1 cellular context compared by ENCODE assay signal in genomic region chrX:63434665-63435064, GRCh38.
TF ChIP-seq lines count a peak whose summit lies in the region.

No MANE protein-coding gene starts in this region.

TF ChIP-seq in K562, 482 proteins besides CTCF, POLR2A, EP300 and RAD21 (continued from another document):
- peak; percentile 80; the same call in 1 of the 2 replicates for TF ChIP-seq ZBTB9 (CRISPR knock-in tag; IDR thresholded peaks at IDR 0.05)
- no peak for TF ChIP-seq PHF8 (IDR thresholded peaks at IDR 0.05; ENCODE audit: borderline replicate concordance, low read length)
- TF ChIP-seq NCOR1 (IDR thresholded peaks at IDR 0.05), result peak; percentile 73
- TF ChIP-seq IRF2 (CRISPR knock-in tag; IDR thresholded peaks at IDR 0.05), result no peak
- no peak for TF ChIP-seq ZBTB7A (IDR thresholded peaks at IDR 0.05; ENCODE audit: borderline replicate concordance, control insufficient read depth, low read depth, low read length)
- TF ChIP-seq ZNF583 (CRISPR knock-in tag; IDR thresholded peaks at IDR 0.05), result peak; percentile 95
- TF ChIP-seq PRMT5 (CRISPR knock-in tag; IDR thresholded peaks at IDR 0.05), result no peak
- TF ChIP-seq CBFA2T3 (IDR thresholded peaks at IDR 0.05), result peak; percentile 84
- TF ChIP-seq CREB3L1 (IDR thresholded peaks at IDR 0.05; ENCODE audit: borderline replicate concordance, low read depth), result peak; percentile 24; the same call in 1 of the 2 replicates
- TF ChIP-seq ZNF175 (CRISPR knock-in tag; IDR thresholded peaks at IDR 0.05; ENCODE audit: low read depth), result peak; percentile 96
- no peak for TF ChIP-seq ZNF740 (CRISPR knock-in tag; IDR thresholded peaks at IDR 0.05)
- TF ChIP-seq ZNF740 (tag; IDR thresholded peaks at IDR 0.05), result peak in 1 of 2 experiments; percentile 79; a peak in 2 of 4 replicates
- peak; percentile 56 for TF ChIP-seq NUFIP1 (IDR thresholded peaks at IDR 0.05; ENCODE audit: partially characterized antibody)
- TF ChIP-seq C11orf30 (IDR thresholded peaks at IDR 0.05; ENCODE audit: low read depth), result no peak
- TF ChIP-seq ZNF584 (CRISPR knock-in tag; IDR thresholded peaks at IDR 0.05; ENCODE audit: low read depth), result peak; percentile 94
- TF ChIP-seq NFATC3 (IDR thresholded peaks at IDR 0.05), result no peak
- 0 out of 2 replicates have a peak, but pooled peaks have one; percentile 54 for TF ChIP-seq ID3 (CRISPR knock-in tag; IDR thresholded peaks at IDR 0.05)
- peak; percentile 97 for TF ChIP-seq ID3 (tag; IDR thresholded peaks at IDR 0.05)
- TF ChIP-seq ZBTB17 (CRISPR knock-in tag; IDR thresholded peaks at IDR 0.05), result peak; percentile 91
- peak; percentile 63 for TF ChIP-seq NFIC (IDR thresholded peaks at IDR 0.05)
- TF ChIP-seq ZNF644 (tag; IDR thresholded peaks at IDR 0.05; ENCODE audit: low read depth), result peak; percentile 98
- no peak for TF ChIP-seq KDM2B (CRISPR knock-in tag; IDR thresholded peaks at IDR 0.05)
- TF ChIP-seq CUX1 (CRISPR knock-in tag; IDR thresholded peaks at IDR 0.05), result peak; percentile 95
- TF ChIP-seq ZNF318 (IDR thresholded peaks at IDR 0.05; ENCODE audit: borderline replicate concordance in 1 of 2, low read depth in 1 of 2), result 0 out of 4 replicates have a peak, but pooled peaks of 1 of the 2 experiments have one; percentile 41
- TF ChIP-seq MYNN (IDR thresholded peaks at IDR 0.05), result 0 out of 2 replicates have a peak, but pooled peaks have one; percentile 21
- TF ChIP-seq MYNN (CRISPR knock-in tag; IDR thresholded peaks at IDR 0.05), result no peak
- TF ChIP-seq NCOA2 (IDR thresholded peaks at IDR 0.05; ENCODE audit: partially characterized antibody in 2 of 2), result no peak
- no peak for TF ChIP-seq CTBP1 (IDR thresholded peaks at IDR 0.05; ENCODE audit: borderline replicate concordance)
- no peak for TF ChIP-seq ZNF124 (CRISPR knock-in tag; IDR thresholded peaks at IDR 0.05)
- TF ChIP-seq MED1 (CRISPR knock-in tag; IDR thresholded peaks at IDR 0.05; ENCODE audit: borderline replicate concordance), result no peak
- no peak for TF ChIP-seq ZSCAN32 (CRISPR knock-in tag; IDR thresholded peaks at IDR 0.05)
- no peak for TF ChIP-seq DLX4 (CRISPR knock-in tag; IDR thresholded peaks at IDR 0.05)
- peak in 1 of 2 experiments; percentile 53; a peak in 2 of 4 replicates for TF ChIP-seq KDM1A (IDR thresholded peaks at IDR 0.05)
- no peak for TF ChIP-seq ZFP91 (CRISPR knock-in tag; IDR thresholded peaks at IDR 0.05)
- TF ChIP-seq KLF1 (tag; IDR thresholded peaks at IDR 0.05), result no peak
- peak; percentile 97 for TF ChIP-seq MEIS2 (IDR thresholded peaks at IDR 0.05; ENCODE audit: partially characterized antibody)
- no peak for TF ChIP-seq IRF1 (CRISPR knock-in tag; IDR thresholded peaks at IDR 0.05; ENCODE audit: borderline replicate concordance)
- TF ChIP-seq CBX5 (IDR thresholded peaks at IDR 0.05; ENCODE audit: borderline replicate concordance, low read depth), result no peak
TF ChIP-seq in K562: peak in this region for 104.
